Comparison of ENCODE assay signal across 24 cellular contexts in the genomic region with DNA sequence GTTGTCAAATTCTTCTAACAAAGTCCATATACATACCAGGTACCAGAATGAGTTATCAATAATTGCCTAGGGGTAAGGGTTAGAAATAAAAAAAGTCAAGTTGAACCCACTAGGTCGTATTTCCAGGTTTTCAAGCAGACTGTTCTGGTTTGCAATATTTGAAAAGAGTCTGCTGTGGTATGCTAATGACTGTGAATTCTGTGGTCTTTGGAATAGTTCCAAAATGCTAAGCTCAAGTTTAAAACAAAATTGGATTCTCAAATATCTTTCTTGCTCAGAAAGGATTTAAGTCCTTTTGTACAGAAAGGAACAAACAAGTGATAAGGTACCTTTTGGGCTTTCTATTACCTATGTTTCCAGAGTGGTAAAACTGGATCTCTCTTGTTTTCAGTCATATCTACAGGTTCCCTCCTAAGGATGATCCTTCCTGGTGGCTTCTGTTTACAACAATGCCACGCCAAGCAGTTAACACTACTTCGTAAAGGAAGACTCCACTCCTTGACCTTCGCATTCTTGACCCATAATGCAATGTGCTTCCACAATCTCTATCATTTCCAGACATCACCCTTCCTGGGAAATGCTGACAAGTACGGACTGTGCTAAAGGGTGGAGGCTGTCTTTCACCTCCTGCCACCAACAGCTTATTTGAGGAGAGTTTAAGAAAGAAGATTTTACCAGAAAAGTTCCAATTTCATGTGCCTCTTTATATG.
DNase-seq lines count a peak whose midpoint lies in the region; FAIRE-seq and TF ChIP-seq lines count a peak whose summit lies in the region.
"Had no signal": no experiment of that assay in that cellular context is flagged by ENCODE, and none has a peak within 500 bp of the region (broad histone marks: within the 10 kb centered on the region; RNA-seq: fewer than 3 reads in every experiment).

No MANE protein-coding gene starts in this region.

- TF ChIP-seq POLR2A in breast epithelium (IDR thresholded peaks at IDR 0.05) = no peak

- TF ChIP-seq CTCF in fibroblast of mammary gland (conservative IDR thresholded peaks at IDR 0.05; ENCODE audit: control insufficient read depth, insufficient read depth, low read depth, low read length) (no peak), breast epithelium (IDR thresholded peaks at IDR 0.05) (no peak), osteoblast (IDR thresholded peaks at IDR 0.05; ENCODE audit: extremely low read depth, low read depth, low read length) (no peak)

- intact Hi-C loops in breast epithelium (cut with DNase I; ENCODE audit: low total_unique reads) = no loop called here

- no peak overlapping the region for H3K27ac ChIP-seq in breast epithelium
- no peak overlapping the region for H3K27ac ChIP-seq in osteoblast (ENCODE audit: low read depth, low read length)
- H3K27ac ChIP-seq: cardiac muscle cell, esophagus squamous epithelium, left lung, spleen had no signal

- peaks cover 0 to 11% of the 10 kb centered on the region in 2 donors for H3K27me3 ChIP-seq in breast epithelium
- H3K27me3 ChIP-seq in osteoblast (ENCODE audit: insufficient read depth, low read length) = no peaks in the 10 kb centered on the region
- H3K27me3 ChIP-seq: cardiac muscle cell, esophagus squamous epithelium, left lung, spleen had no signal

- H3K4me3 ChIP-seq in fibroblast of mammary gland (ENCODE audit: control insufficient read depth, low read depth, low read length) (no peak overlapping the region), breast epithelium (no peak overlapping the region), osteoblast (ENCODE audit: insufficient read depth, low read length) (no peak overlapping the region)
- H3K4me3 ChIP-seq: cardiac muscle cell, esophagus squamous epithelium, left lung, spleen had no signal

- peak; percentile 74 for FAIRE-seq in G401.6 (lab: Jason Lieb, UNC)

- H3K4me1 ChIP-seq in breast epithelium = no peaks in the 10 kb centered on the region
- H3K4me1 ChIP-seq in osteoblast (ENCODE audit: insufficient read depth, low read length) = peaks cover 2% of the 10 kb centered on the region
- H3K4me1 ChIP-seq: esophagus squamous epithelium, left lung, spleen had no signal

- no peaks in the 10 kb centered on the region for H3K9me3 ChIP-seq in breast epithelium
- no peaks in the 10 kb centered on the region for H3K9me3 ChIP-seq in osteoblast (ENCODE audit: low read depth, low read length)
- H3K9me3 ChIP-seq: esophagus squamous epithelium, left lung, spleen had no signal

- H3K36me3 ChIP-seq in breast epithelium = no peaks in the 10 kb centered on the region
- no peaks in the 10 kb centered on the region for H3K36me3 ChIP-seq in osteoblast (ENCODE audit: insufficient read depth, low read length)
- H3K36me3 ChIP-seq: cardiac muscle cell, esophagus squamous epithelium, left lung, spleen had no signal

- H4K20me1 ChIP-seq in osteoblast (ENCODE audit: insufficient read depth, low read length) = no peaks in the 10 kb centered on the region

- H3K4me2 ChIP-seq in osteoblast (ENCODE audit: insufficient read depth, low read length) = no peak overlapping the region

- no peak overlapping the region for H2AFZ ChIP-seq in osteoblast (ENCODE audit: low read length)

- DNase-seq in amniotic epithelial cell (ENCODE audit: low read depth) (peak; percentile 50), fibroblast of mammary gland (ENCODE audit: low read depth) (peak; percentile 11), renal cortical epithelial cell (ENCODE audit: low read depth) (peak; percentile 15), mesenteric fat pad (ENCODE audit: low spot score) (no peak), breast epithelium (ENCODE audit: low spot score in 2 of 2) (no peak), osteoblast (ENCODE audit: insufficient read length, low spot score, missing footprints) (no peak), occipital lobe (lab: John Stamatoyannopoulos, UW) (no peak)
- DNase-seq: activated CD4-positive, alpha-beta T cell treated with anti-CD3 and anti-CD28 coated beads for 4 hours; activated gamma-delta T cell; activated naive CD8-positive, alpha-beta T cell treated with anti-CD3 and anti-CD28 coated beads, Interleukin-2, amount 50 U/mL, for 24 hours; activated T-cell treated with anti-CD3 and anti-CD28 coated beads, Interleukin-2, amount 50 U/mL, for 1 hour; esophagus squamous epithelium; HFFc6; Kasumi-1; left lung; mesendoderm; naive thymus-derived CD4-positive, alpha-beta T cell; NCI-H1694 treated with DMSO at 0.1 percent for 48 hours; NCI-H2171 treated with DMSO at 0.1 percent for 48 hours; NCI-H524 treated with DMSO at 0.1 percent for 48 hours; SHP77; spleen had no signal

- no peaks in the 10 kb centered on the region for H3K79me2 ChIP-seq in osteoblast (ENCODE audit: insufficient read depth, low read length)

Comparison
In these comparisons a context has a peak if more than half of its experiments do, and no peak if none do; other contexts are left out.
1. DNase-seq: peak in amniotic epithelial cell (single experiment), fibroblast of mammary gland (single experiment) and renal cortical epithelial cell (single experiment); none in mesenteric fat pad (single experiment), breast epithelium (0 of 2), osteoblast (single experiment) and occipital lobe (single experiment).